ENCODE assay signal across 9 cellular contexts in genomic region chr11:67584205-67584880, GRCh38. TPM values are rescaled to one million over a fixed set of nuclear protein-coding genes. Genes with fewer than 3 reads are reported as not detected.
DNase-seq lines count a peak whose midpoint lies in the region; ATAC-seq, FAIRE-seq and TF ChIP-seq lines count a peak whose summit lies in the region.
"Had no signal": no experiment of that assay in that cellular context is flagged by ENCODE, and none has a peak within 500 bp of the region (broad histone marks: within the 10 kb centered on the region; RNA-seq: fewer than 3 reads in every experiment).

No MANE protein-coding gene starts in this region.

- FAIRE-seq in frontal cortex (lab: Jason Lieb, UNC) = no peak

- no peaks in the 10 kb centered on the region for H3K9me2 ChIP-seq in neural cell (ENCODE audit: insufficient read depth, low read length)

- no peaks in the 10 kb centered on the region for H3K79me2 ChIP-seq in neural cell (replicated peaks; ENCODE audit: insufficient read depth, low read length)

- DNase-seq in DMS 273 (lab: John Stamatoyannopoulos, UW; ENCODE audit: unreplicated experiment) (peak; percentile 57), DMS 273 treated with DMSO at 0.1 percent for 48 hours (lab: John Stamatoyannopoulos, UW) (no peak), NCI-H510A treated with DMSO at 0.1 percent for 48 hours (lab: John Stamatoyannopoulos, UW) (peak; percentile 61), frontal cortex (ENCODE audit: low spot score in 2 of 2) (peak; percentile 40 to 47), vagina (ENCODE audit: extremely low spot score in 2 of 2) (peak in 1 of 2 donors; percentile 95)
- peak; percentile 39 for DNase-seq in activated naive CD4-positive, alpha-beta T cell treated with Interleukin-2 at 50 U/mL for 16 hours

- ATAC-seq in GM18861 (IDR thresholded peaks at IDR 0.05; ENCODE audit: unreplicated experiment) = no peak

- H2AFZ ChIP-seq in neural cell (ENCODE audit: low read depth, low read length) = peak overlapping the region; percentile 51

- H3K9me3 ChIP-seq in neural cell (ENCODE audit: low read length) (no peaks in the 10 kb centered on the region), vagina (no peaks in the 10 kb centered on the region)

- H3K27me3 ChIP-seq in neural cell (ENCODE audit: insufficient read depth, low read depth, low read length) = no peaks in the 10 kb centered on the region
- no peaks in the 10 kb centered on the region for H3K27me3 ChIP-seq in vagina

- H4K20me1 ChIP-seq in neural cell (ENCODE audit: insufficient read depth) = no peaks in the 10 kb centered on the region

- H3K27ac ChIP-seq in neural cell (ENCODE audit: low read length) (no peak overlapping the region), vagina (peak overlapping the region; percentile 99)
- H3K27ac ChIP-seq: 22Rv1 had no signal

- H3K4me3 ChIP-seq in neural cell (ENCODE audit: low read length) = peak overlapping the region; percentile 63
- peak overlapping the region; percentile 97 for H3K4me3 ChIP-seq in vagina

- intact Hi-C loops in vagina (cut with DNase I) = no loop called here

- H3K36me3 ChIP-seq in neural cell (ENCODE audit: insufficient read depth, low read length) (no peaks in the 10 kb centered on the region), vagina (peaks cover 0 to 29% of the 10 kb centered on the region in 2 donors)

- H3F3A ChIP-seq in neural cell (ENCODE audit: insufficient read depth, low read length, poor library complexity, severe bottlenecking) = no peaks in the 10 kb centered on the region

- H3K4me1 ChIP-seq in vagina = peaks cover 37% of the 10 kb centered on the region

- TF ChIP-seq CTCF in neural cell (IDR thresholded peaks at IDR 0.05; ENCODE audit: poor library complexity, severe bottlenecking) (no peak), vagina (IDR thresholded peaks at IDR 0.05) (no peak)

- no peak for TF ChIP-seq RAD21 in neural cell (conservative IDR thresholded peaks at IDR 0.05)

- TF ChIP-seq EP300 in neural cell (conservative IDR thresholded peaks at IDR 0.05; ENCODE audit: poor library complexity, severe bottlenecking) = no peak

- TF ChIP-seq POLR2A in vagina (IDR thresholded peaks at IDR 0.05) = no peak

- H3K9ac ChIP-seq in neural cell (ENCODE audit: low read length) = peak overlapping the region; percentile 53

- H3K4me2 ChIP-seq in neural cell (ENCODE audit: low read length) = no peak overlapping the region

TF ChIP-seq in neural cell, 6 proteins besides CTCF, POLR2A, EP300 and RAD21:
- TF ChIP-seq MXI1 (conservative IDR thresholded peaks at IDR 0.05; ENCODE audit: poor library complexity, severe bottlenecking) (no peak), SMC3 (conservative IDR thresholded peaks at IDR 0.05; ENCODE audit: poor library complexity) (no peak), EZH2 (IDR thresholded peaks at IDR 0.05; ENCODE audit: borderline replicate concordance, insufficient read depth, low read length, poor library complexity, severe bottlenecking) (no peak), POLR2AphosphoS5 (IDR thresholded peaks at IDR 0.05) (no peak), REST (IDR thresholded peaks at IDR 0.05; ENCODE audit: borderline replicate concordance) (no peak), TAF1 (IDR thresholded peaks at IDR 0.05; ENCODE audit: low read depth) (no peak)

RNA-seq across cellular contexts. Expression of gene GSTP1, which starts 0.7 kb away (rescaled TPM):
- 206 TPM for total RNA-seq in frontal cortex
- polyA plus RNA-seq in neural cell = 94.6 and 114 TPM in 2 replicates
- 42.1 and 42.3 TPM in 2 replicates for polyA minus RNA-seq in neural cell
- total RNA-seq in vagina = 2,739 TPM

RNA-seq across cellular contexts. Expression of gene NDUFV1, which starts 22.4 kb away (rescaled TPM):
- total RNA-seq in frontal cortex = 182 TPM
- 393 and 421 TPM in 2 replicates for polyA plus RNA-seq in neural cell
- polyA minus RNA-seq in neural cell = 203 and 214 TPM in 2 replicates
- 254 TPM for total RNA-seq in vagina

RNA-seq across cellular contexts. Expression of gene NUDT8, which starts 45.4 kb away (rescaled TPM):
- 1.2 TPM for total RNA-seq in frontal cortex
- polyA plus RNA-seq in neural cell = 2.9 TPM in 1 of 2 replicates, not detected in the other
- 1.5 TPM in 1 of 2 replicates, not detected in the other for polyA minus RNA-seq in neural cell
- 23.8 TPM for total RNA-seq in vagina

RNA-seq across cellular contexts. Expression of gene TBX10, which starts 55.2 kb away (rescaled TPM):
- total RNA-seq in frontal cortex (not detected), vagina (not detected)
- not detected in 2 replicates for polyA plus RNA-seq in neural cell
- polyA minus RNA-seq in neural cell = not detected in 2 replicates

Comparison
In these comparisons a context has a peak if more than half of its experiments do, and no peak if none do; other contexts are left out.
1. RNA of gene GSTP1, which starts 0.7 kb away (total RNA-seq): 2,739 TPM in vagina (single experiment); 206 TPM in frontal cortex (single experiment); every median in the first group is over 10 times any median in the second.
2. RNA of gene NUDT8, which starts 45.4 kb away (total RNA-seq): 23.8 TPM in vagina (single experiment); 1.2 TPM in frontal cortex (single experiment); every median in the first group is over 10 times any median in the second.